19 cellular contexts compared by ENCODE assay signal in the genomic region with DNA sequence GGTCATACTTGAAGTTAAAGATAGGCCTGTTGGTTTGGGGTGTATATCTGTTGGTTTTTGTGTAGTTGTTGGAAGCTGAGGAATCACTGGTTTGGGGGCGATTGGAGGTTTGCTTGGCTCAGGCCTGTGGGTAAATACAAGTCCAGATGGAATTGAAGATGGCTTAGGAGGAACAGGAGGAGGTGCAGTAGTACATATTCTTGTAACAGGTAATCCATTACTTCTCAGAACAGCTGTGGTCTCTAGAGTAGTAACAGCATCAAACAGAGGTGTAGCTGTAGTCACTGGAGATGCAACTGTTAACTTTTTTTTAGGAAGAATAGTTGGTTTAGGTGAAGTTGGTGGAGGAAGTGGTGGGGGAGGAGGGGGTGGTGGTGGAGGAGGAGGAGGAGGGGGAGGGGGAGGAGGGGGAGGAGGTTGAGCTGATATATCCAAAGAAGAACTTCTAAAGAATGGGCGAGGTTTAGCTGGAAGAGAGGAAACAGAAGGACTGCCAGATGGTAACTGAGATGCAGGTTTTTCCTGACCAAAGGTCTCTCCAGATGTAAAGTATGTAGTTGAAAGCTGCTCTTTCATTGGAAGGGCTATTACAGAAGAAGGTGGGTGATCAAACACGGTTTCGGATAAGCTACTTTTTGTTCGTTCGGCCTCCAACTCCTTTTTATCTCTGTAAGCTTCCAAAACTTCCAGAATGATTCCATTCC.
DNase-seq lines count a peak whose midpoint lies in the region; ATAC-seq and TF ChIP-seq lines count a peak whose summit lies in the region.
"Had no signal": no experiment of that assay in that cellular context is flagged by ENCODE, and none has a peak within 500 bp of the region (broad histone marks: within the 10 kb centered on the region; RNA-seq: fewer than 3 reads in every experiment).

No MANE protein-coding gene starts in this region.

- no peaks in the 10 kb centered on the region for H3K36me3 ChIP-seq in mucosa of descending colon (ENCODE audit: low read depth)
- H3K36me3 ChIP-seq: BE2C; BLaER1 treated with 17β-estradiol and CSF1 and Interleukin-3, amounts not matched to agents 10 nM and 100 nM had no signal

- ATAC-seq in HG03520 (IDR thresholded peaks at IDR 0.05; ENCODE audit: unreplicated experiment) (peak; percentile 58), mucosa of descending colon (peak; percentile 48), HG02678 (IDR thresholded peaks at IDR 0.05; ENCODE audit: unreplicated experiment) (no peak)
- ATAC-seq: GM12878 had no signal

- no peaks in the 10 kb centered on the region for H3K4me1 ChIP-seq in mucosa of descending colon (ENCODE audit: low read depth)
- H3K4me1 ChIP-seq: BE2C had no signal

- DNase-seq in DMS 273 (lab: John Stamatoyannopoulos, UW; ENCODE audit: unreplicated experiment) (peak; percentile 25), DMS 273 treated with DMSO at 0.1 percent for 48 hours (lab: John Stamatoyannopoulos, UW) (no peak), mucosa of descending colon (no peak), COR-L47 (lab: John Stamatoyannopoulos, UW) (no peak)
- DNase-seq: AML-193; BE2C; Calu3; CD4-positive, alpha-beta T cell; CD8-positive, alpha-beta memory T cell; DMS79; EL; GDM1; GM23248; H7; HCEC 1CT had no signal

- H3K4me3 ChIP-seq in mucosa of descending colon = no peak overlapping the region
- H3K4me3 ChIP-seq: BLaER1 treated with 17β-estradiol and CSF1 and Interleukin-3, amounts not matched to agents 10 nM and 100 nM; GM12878; GM23248 had no signal

- intact Hi-C loops in mucosa of descending colon (cut with DNase I, micrococcal nuclease) = no loop called here

- peaks cover 2% of the 10 kb centered on the region for H3K9me3 ChIP-seq in mucosa of descending colon
- H3K9me3 ChIP-seq: BE2C had no signal

- TF ChIP-seq CTCF in mucosa of descending colon (IDR thresholded peaks at IDR 0.05) = no peak
